Comparison of ENCODE assay signal across 8 cellular contexts in the genomic region with DNA sequence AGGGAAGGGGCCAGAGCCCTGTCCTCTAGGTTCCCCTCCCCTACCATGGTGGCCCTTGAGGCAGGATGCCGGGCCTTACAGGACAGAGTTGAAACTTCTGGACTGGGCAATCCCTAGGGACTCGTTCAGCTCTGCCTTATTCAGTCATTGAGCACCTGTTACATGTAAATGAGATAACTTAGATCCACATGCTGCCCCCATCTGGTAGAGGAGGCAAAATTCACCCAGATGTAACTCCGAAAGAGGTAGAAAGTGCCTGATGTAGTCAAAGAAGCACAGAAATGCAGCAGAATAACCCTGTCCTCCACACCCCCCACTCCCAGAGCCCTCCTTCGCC. TPM values are rescaled to one million over a fixed set of nuclear protein-coding genes. Genes with fewer than 3 reads are reported as not detected.
DNase-seq lines count a peak whose midpoint lies in the region; ATAC-seq and TF ChIP-seq lines count a peak whose summit lies in the region.

No MANE protein-coding gene starts in this region.

- H3K9ac ChIP-seq in HUES48 (ENCODE audit: low read depth, low read length) = no peak overlapping the region
- no peak overlapping the region for H3K9ac ChIP-seq in neural progenitor cell

- no peaks in the 10 kb centered on the region for H3K9me3 ChIP-seq in HUES48 (ENCODE audit: control insufficient read depth, insufficient read depth, low read length)
- H3K9me3 ChIP-seq in neural progenitor cell (ENCODE audit: low read depth) = no peaks in the 10 kb centered on the region

- H3K4me1 ChIP-seq in HUES48 (ENCODE audit: control insufficient read depth, insufficient read depth, low read length) = peaks cover 11% of the 10 kb centered on the region
- H3K4me1 ChIP-seq in neural progenitor cell = peaks cover 13% of the 10 kb centered on the region

- peak overlapping the region; percentile 62 for H3K4me3 ChIP-seq in HUES48 (ENCODE audit: low read depth, low read length)
- peak overlapping the region in 1 of 2 donors; percentile 56 for H3K4me3 ChIP-seq in foreskin fibroblast (ENCODE audit: low read depth in 1 of 2, low read length in 2 of 2)
- peak overlapping the region; percentile 68 for H3K4me3 ChIP-seq in neural progenitor cell

- H4K20me1 ChIP-seq in neural progenitor cell (ENCODE audit: low read depth) = no peaks in the 10 kb centered on the region

- TF ChIP-seq CTCF in foreskin fibroblast (IDR thresholded peaks at IDR 0.05; ENCODE audit: low read depth, low read length) = peak; percentile 66
- peak; percentile 78 for TF ChIP-seq CTCF in neural progenitor cell (IDR thresholded peaks at IDR 0.05)

- peaks cover 22% of the 10 kb centered on the region for H3F3A ChIP-seq in neural progenitor cell (ENCODE audit: low read depth)

- H3K4me3 Mint-ChIP-seq in activated T-cell treated with anti-CD3 and anti-CD28 coated beads, Interleukin-2, amount 50 U/mL, for 72 hours = peak overlapping the region; percentile 82 to 95
- H3K4me3 Mint-ChIP-seq in neural progenitor cell = peak overlapping the region; percentile 82

- H3K27ac ChIP-seq in HUES48 (ENCODE audit: low read depth, low read length) = no peak overlapping the region
- H3K27ac ChIP-seq in neural progenitor cell = no peak overlapping the region

- H3K27me3 Mint-ChIP-seq in activated T-cell treated with anti-CD3 and anti-CD28 coated beads, Interleukin-2, amount 50 U/mL, for 72 hours (ENCODE audit: low read depth) = peaks cover 67% of the 10 kb centered on the region
- H3K27me3 Mint-ChIP-seq in neural progenitor cell (ENCODE audit: insufficient read depth, low read depth) = peaks cover 47% of the 10 kb centered on the region

- peaks cover 6 to 7% of the 10 kb centered on the region in 2 donors for H3K9me3 Mint-ChIP-seq in activated T-cell treated with anti-CD3 and anti-CD28 coated beads, Interleukin-2, amount 50 U/mL, for 72 hours
- H3K9me3 Mint-ChIP-seq in neural progenitor cell = peaks cover 5% of the 10 kb centered on the region

- peaks cover 56% of the 10 kb centered on the region for H3K27me3 ChIP-seq in HUES48 (ENCODE audit: control insufficient read depth, insufficient read depth, low read length)
- peaks cover 66% of the 10 kb centered on the region for H3K27me3 ChIP-seq in neural progenitor cell

- H2AFZ ChIP-seq in neural progenitor cell (replicated peaks) = peak overlapping the region; percentile 99

- H3K4me2 ChIP-seq in neural progenitor cell = peak overlapping the region; percentile 99

- H3K79me2 ChIP-seq in neural progenitor cell (ENCODE audit: low read depth) = no peaks in the 10 kb centered on the region

- ATAC-seq in GM21447 (IDR thresholded peaks at IDR 0.05; ENCODE audit: unreplicated experiment) = peak; percentile 80
- peak; percentile 73 to 78 for ATAC-seq in activated T-cell treated with anti-CD3 and anti-CD28 coated beads, Interleukin-2, amount 50 U/mL, for 72 hours (replicated peaks in 1 of 2)
- ATAC-seq in GM21576 (IDR thresholded peaks at IDR 0.05; ENCODE audit: unreplicated experiment) = no peak

- H3K36me3 ChIP-seq in HUES48 (ENCODE audit: control insufficient read depth, insufficient read depth, low read length) (no peaks in the 10 kb centered on the region), neural progenitor cell (no peaks in the 10 kb centered on the region)

- no peak overlapping the region for H3K27ac Mint-ChIP-seq in activated T-cell treated with anti-CD3 and anti-CD28 coated beads, Interleukin-2, amount 50 U/mL, for 72 hours
- no peak overlapping the region for H3K27ac Mint-ChIP-seq in neural progenitor cell

- peaks cover 0 to 7% of the 10 kb centered on the region in 2 donors for H3K36me3 Mint-ChIP-seq in activated T-cell treated with anti-CD3 and anti-CD28 coated beads, Interleukin-2, amount 50 U/mL, for 72 hours (ENCODE audit: insufficient read depth in 2 of 2)
- no peaks in the 10 kb centered on the region for H3K36me3 Mint-ChIP-seq in neural progenitor cell

- DNase-seq in DMS53 treated with DMSO at 0.1 percent for 48 hours (lab: John Stamatoyannopoulos, UW; ENCODE audit: unreplicated experiment) (peak; percentile 91), NCI-H82 treated with DMSO at 0.1 percent for 48 hours (lab: John Stamatoyannopoulos, UW; ENCODE audit: unreplicated experiment) (peak; percentile 76), foreskin fibroblast (peak; percentile 45 to 81), neural progenitor cell (ENCODE audit: low spot score) (peak; percentile 88)
- DNase-seq in activated T-cell treated with anti-CD3 and anti-CD28 coated beads, Interleukin-2, amount 50 U/mL, for 72 hours = peak; percentile 61 to 68

- H3K4me1 Mint-ChIP-seq in activated T-cell treated with anti-CD3 and anti-CD28 coated beads, Interleukin-2, amount 50 U/mL, for 72 hours (ENCODE audit: low read depth) = peaks cover 14% of the 10 kb centered on the region
- H3K4me1 Mint-ChIP-seq in neural progenitor cell = peaks cover 18% of the 10 kb centered on the region

RNA-seq across cellular contexts. Expression of a gene that starts 1.5 kb away (rescaled TPM):
- total RNA-seq in activated T-cell treated with anti-CD3 and anti-CD28 coated beads, Interleukin-2, amount 50 U/mL, for 72 hours = not detected
- not detected in 2 replicates for total RNA-seq in neural progenitor cell (ENCODE audit: low replicate concordance)
